ENCODE assay signal across 8 cellular contexts in the genomic region with DNA sequence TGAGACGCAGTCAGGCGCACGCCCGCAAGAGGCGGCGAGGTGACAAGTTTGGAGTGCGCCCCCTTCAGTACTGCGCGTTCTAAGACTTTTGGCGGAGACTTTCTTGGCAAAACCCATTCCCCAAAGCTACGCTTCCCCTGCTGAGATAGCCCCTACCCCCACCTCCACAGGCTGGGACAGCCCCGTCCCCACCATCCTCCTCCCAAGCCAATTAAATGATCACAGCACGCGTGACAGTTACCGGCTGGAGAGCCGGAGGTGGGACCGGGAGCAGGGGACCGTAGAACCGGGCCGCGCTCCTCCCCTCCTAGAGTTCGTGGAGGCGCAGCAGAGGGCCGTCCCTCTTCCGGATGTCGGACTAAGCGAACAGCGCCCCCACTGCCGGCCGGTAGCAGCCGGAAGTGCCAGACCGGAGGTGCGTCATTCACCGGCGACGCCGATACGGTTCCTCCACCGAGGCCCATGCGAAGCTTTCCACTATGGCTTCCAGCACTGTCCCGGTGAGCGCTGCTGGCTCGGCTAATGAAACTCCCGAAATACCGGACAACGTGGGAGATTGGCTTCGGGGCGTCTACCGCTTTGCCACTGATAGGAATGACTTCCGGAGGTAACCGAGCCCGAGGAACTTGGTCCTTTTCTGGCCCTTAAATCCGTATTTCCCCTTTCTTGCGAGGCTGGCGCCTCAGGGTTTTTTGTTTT. TPM values are rescaled to one million over a fixed set of nuclear protein-coding genes. Genes with fewer than 3 reads are reported as not detected.
DNase-seq lines count a peak whose midpoint lies in the region; FAIRE-seq and TF ChIP-seq lines count a peak whose summit lies in the region.

A gene (plus strand): TSS at position 476 of the 699 bp plus-strand sequence. CDS start 4 bp downstream, at position 480.

- H3K27me3 Mint-ChIP-seq in H9 (ENCODE audit: low read depth) (peaks cover 40% of the 10 kb centered on the region), neural progenitor cell (ENCODE audit: insufficient read depth, low read depth) (peaks cover 2% of the 10 kb centered on the region)

- no peak within 1 kb of the TSS for H3K4ac ChIP-seq in H9 (ENCODE audit: low read depth, low read length)

- FAIRE-seq in G401.6 (lab: Jason Lieb, UNC): peak; percentile 28

- WGBS in H9 (ENCODE audit: extremely low coverage, insufficient read length, low lambda C conversion rate): no CpG with 5 or more reads among the region's 55 CpGs

- TF ChIP-seq CTCF in H9 (conservative IDR thresholded peaks at IDR 0.05) (peak; percentile 94), neural progenitor cell (IDR thresholded peaks at IDR 0.05) (peak; percentile 69)

- H3K9me3 Mint-ChIP-seq in H9: no peaks in the 10 kb centered on the region; a peak in 3 of 5 replicates
- H3K9me3 Mint-ChIP-seq in neural progenitor cell: no peaks in the 10 kb centered on the region

- H3K4me2 ChIP-seq in H9 (ENCODE audit: insufficient read depth, insufficient read length, low read length) (peak within 1 kb of the TSS; percentile 95), neural progenitor cell (peak within 1 kb of the TSS; percentile 82)

- H3F3A ChIP-seq in neural progenitor cell (ENCODE audit: low read depth): peaks cover 53% of the 10 kb centered on the region

- peak within 1 kb of the TSS; percentile 6 for H2BK12ac ChIP-seq in H9 (ENCODE audit: insufficient read length, low read depth, low read length)

- peak within 1 kb of the TSS; percentile 98 for H3K4me3 ChIP-seq in neural progenitor cell

- H3K9me3 ChIP-seq in H9 (ENCODE audit: control insufficient read depth, low read depth, low read length): no peaks in the 10 kb centered on the region
- no peaks in the 10 kb centered on the region for H3K9me3 ChIP-seq in neural progenitor cell (ENCODE audit: low read depth)

- H3K79me1 ChIP-seq in H9 (ENCODE audit: insufficient read depth, low read depth, low read length, poor library complexity, severe bottlenecking): no peaks in the 10 kb centered on the region

- no peak within 1 kb of the TSS for H2BK120ac ChIP-seq in H9 (ENCODE audit: low read depth, low read length, poor library complexity, severe bottlenecking)

- H2BK5ac ChIP-seq in H9 (ENCODE audit: insufficient read length, low read length): peak within 1 kb of the TSS; percentile 25

- H3K27ac ChIP-seq in H9 (ENCODE audit: insufficient read length, low read depth, low read length): no peak within 1 kb of the TSS
- H3K27ac ChIP-seq in neural progenitor cell: peak within 1 kb of the TSS; percentile 68

- H3K4me3 Mint-ChIP-seq in H9 (peak within 1 kb of the TSS; percentile 95 to 98), neural progenitor cell (peak within 1 kb of the TSS; percentile 98)

- H4K20me1 ChIP-seq in H9 (ENCODE audit: control insufficient read depth, insufficient read depth, insufficient read length) (no peaks in the 10 kb centered on the region), neural progenitor cell (ENCODE audit: low read depth) (no peaks in the 10 kb centered on the region)

- H2BK15ac ChIP-seq in H9 (ENCODE audit: low read depth, low read length): no peak within 1 kb of the TSS; the same call in 1 of the 2 replicates

- H3K9ac ChIP-seq in H9 (ENCODE audit: extremely low read depth, insufficient read length, low read length): peak within 1 kb of the TSS; percentile 95
- H3K9ac ChIP-seq in neural progenitor cell: peak within 1 kb of the TSS; percentile 97

- H4K5ac ChIP-seq in H9 (ENCODE audit: insufficient read length, low read depth, low read length): peak within 1 kb of the TSS; percentile 85

- H3K36me3 Mint-ChIP-seq in H9 (ENCODE audit: insufficient read depth in 1 of 3, low read depth in 3 of 3) (peaks cover 12 to 32% (median 26%) of the 10 kb centered on the region in 3 experiments), neural progenitor cell (peaks cover 10% of the 10 kb centered on the region)

- H3K4me1 ChIP-seq in H9 (ENCODE audit: insufficient read depth, low read length) (no peaks in the 10 kb centered on the region), neural progenitor cell (no peaks in the 10 kb centered on the region)

- peak; percentile 96 for DNase-seq in H9
- DNase-seq in M059J (ENCODE audit: low read depth): peak; percentile 93
- peak; percentile 75 to 88 for DNase-seq in SHP77 (lab: John Stamatoyannopoulos, UW)
- peak; percentile 98 for DNase-seq in activated effector memory CD4-positive, alpha-beta T cell treated with anti-CD3 and anti-CD28 coated beads, Interleukin-2, amount 50 U/mL, for 16 hours
- peak; percentile 89 for DNase-seq in fibroblast of the conjunctiva (ENCODE audit: low read depth)
- peak; percentile 98 for DNase-seq in neural progenitor cell (ENCODE audit: low spot score)
- DNase-seq in stromal cell of bone marrow (ENCODE audit: low read depth): peak; percentile 86

- peaks cover 10 to 16% of the 10 kb centered on the region in 2 experiments for H3K4me1 Mint-ChIP-seq in H9
- H3K4me1 Mint-ChIP-seq in neural progenitor cell: peaks cover 7% of the 10 kb centered on the region

- H3K27me3 ChIP-seq in H9 (ENCODE audit: insufficient read depth, low read length) (peaks cover 12% of the 10 kb centered on the region; the same call in 1 of the 2 replicates), neural progenitor cell (peaks cover 24% of the 10 kb centered on the region)

- peaks cover 8% of the 10 kb centered on the region for H3K23me2 ChIP-seq in H9 (ENCODE audit: insufficient read length, low read depth, low read length, poor library complexity, severe bottlenecking)

- no peak within 1 kb of the TSS for H4K91ac ChIP-seq in H9 (ENCODE audit: insufficient read length, low read depth, low read length)

- no peak within 1 kb of the TSS for H3T11ph ChIP-seq in H9 (ENCODE audit: low read length)

- no peak within 1 kb of the TSS for H3K56ac ChIP-seq in H9 (ENCODE audit: insufficient read length, low read depth, low read length)

- no peaks in the 10 kb centered on the region for H3K36me3 ChIP-seq in neural progenitor cell

- no peak within 1 kb of the TSS for H4K8ac ChIP-seq in H9 (replicated peaks; ENCODE audit: insufficient read length, low read depth, low read length)

- H3K79me2 ChIP-seq in H9 (ENCODE audit: insufficient read depth, low read length): peaks cover 2% of the 10 kb centered on the region; the same call in 1 of the 2 replicates
- peaks cover 28% of the 10 kb centered on the region for H3K79me2 ChIP-seq in neural progenitor cell (ENCODE audit: low read depth)

- H3K27ac Mint-ChIP-seq in H9 (peak within 1 kb of the TSS; percentile 95 to 98 (median 97)), neural progenitor cell (peak within 1 kb of the TSS; percentile 70)

- H3K18ac ChIP-seq in H9 (ENCODE audit: insufficient read length, low read depth, low read length): peak within 1 kb of the TSS; percentile 84

- peak within 1 kb of the TSS; percentile 84 for H3K14ac ChIP-seq in H9 (ENCODE audit: insufficient read depth, low read length)

- H2AFZ ChIP-seq in H9 (ENCODE audit: low read length): no peak within 1 kb of the TSS
- peak within 1 kb of the TSS; percentile 83 for H2AFZ ChIP-seq in neural progenitor cell (replicated peaks)

- no peak within 1 kb of the TSS for H2AK5ac ChIP-seq in H9 (ENCODE audit: insufficient read length, low read length)

- H2BK20ac ChIP-seq in H9 (ENCODE audit: low read depth, low read length, poor library complexity, severe bottlenecking): no peak within 1 kb of the TSS

- no peak within 1 kb of the TSS for H3K23ac ChIP-seq in H9 (ENCODE audit: insufficient read length, low read depth, low read length)

RNA-seq across cellular contexts. Expression of the gene that starts here (rescaled TPM):
- total RNA-seq in H9 (2021) (237 and 239 TPM in 2 replicates), neural progenitor cell (ENCODE audit: low replicate concordance) (177 and 182 TPM in 2 replicates)
- total RNA-seq in M059J (2014; rRNA removed; shearing (Covaris generic)): 157 and 167 TPM in 2 replicates
